Comparison of ENCODE assay signal across 1 cellular context in genomic region chr11:12930850-12931249, GRCh38.
TF ChIP-seq lines count a peak whose summit lies in the region.

No MANE protein-coding gene starts in this region.

TF ChIP-seq in WTC11, 78 proteins besides CTCF, POLR2A, EP300 and RAD21 (continued from another document):
- no peak for TF ChIP-seq AR (CRISPR knock-in tag; IDR thresholded peaks at IDR 0.05)
- TF ChIP-seq NR1H2 (CRISPR knock-in tag; IDR thresholded peaks at IDR 0.05), result no peak
- TF ChIP-seq NR3C1 (CRISPR knock-in tag; conservative IDR thresholded peaks at IDR 0.05; ENCODE audit: low read depth), result no peak
- no peak for TF ChIP-seq TCF7 (CRISPR knock-in tag; IDR thresholded peaks at IDR 0.05; ENCODE audit: low read depth)
- TF ChIP-seq, protein P1, sequence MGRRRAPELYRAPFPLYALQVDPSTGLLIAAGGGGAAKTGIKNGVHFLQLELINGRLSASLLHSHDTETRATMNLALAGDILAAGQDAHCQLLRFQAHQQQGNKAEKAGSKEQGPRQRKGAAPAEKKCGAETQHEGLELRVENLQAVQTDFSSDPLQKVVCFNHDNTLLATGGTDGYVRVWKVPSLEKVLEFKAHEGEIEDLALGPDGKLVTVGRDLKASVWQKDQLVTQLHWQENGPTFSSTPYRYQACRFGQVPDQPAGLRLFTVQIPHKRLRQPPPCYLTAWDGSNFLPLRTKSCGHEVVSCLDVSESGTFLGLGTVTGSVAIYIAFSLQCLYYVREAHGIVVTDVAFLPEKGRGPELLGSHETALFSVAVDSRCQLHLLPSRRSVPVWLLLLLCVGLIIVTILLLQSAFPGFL (CRISPR knock-in tag; IDR thresholded peaks at IDR 0.05; ENCODE audit: borderline replicate concordance), result no peak
